Comparison of ENCODE assay signal across 30 cellular contexts in the genomic region with DNA sequence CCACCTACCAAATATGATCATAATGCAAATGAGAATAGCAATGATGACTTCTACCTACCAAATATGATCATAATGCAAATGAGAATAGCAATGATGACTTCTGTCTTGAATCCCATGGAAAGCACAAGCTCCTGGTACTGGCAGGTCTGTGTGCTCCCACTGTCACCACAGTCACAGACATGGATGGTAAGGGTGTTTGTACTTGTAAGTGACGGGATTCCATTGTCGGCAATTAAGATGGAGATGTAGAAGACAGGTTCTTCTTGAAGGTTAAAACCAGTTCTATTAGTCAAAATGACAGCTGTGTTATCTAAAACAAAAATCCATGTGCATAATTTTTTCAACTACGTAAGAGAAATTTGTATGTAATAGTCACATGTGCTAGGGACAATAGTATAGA.
DNase-seq lines count a peak whose midpoint lies in the region; ATAC-seq and TF ChIP-seq lines count a peak whose summit lies in the region.
"Had no signal": no experiment of that assay in that cellular context is flagged by ENCODE, and none has a peak within 500 bp of the region (broad histone marks: within the 10 kb centered on the region; RNA-seq: fewer than 3 reads in every experiment).

No MANE protein-coding gene starts in this region.

- peaks cover 8% of the 10 kb centered on the region for H3K9me3 Mint-ChIP-seq in Calu3 (ENCODE audit: low read depth, unreplicated experiment)
- H3K9me3 Mint-ChIP-seq: CD14-positive monocyte; CD4-positive, alpha-beta T cell had no signal

- TF ChIP-seq CTCF in Calu3 (IDR thresholded peaks at IDR 0.05; ENCODE audit: unreplicated experiment) (no peak), neural cell (IDR thresholded peaks at IDR 0.05; ENCODE audit: poor library complexity, severe bottlenecking) (no peak)

- no peaks in the 10 kb centered on the region for H3K36me3 ChIP-seq in neural cell (ENCODE audit: insufficient read depth, low read length)
- H3K36me3 ChIP-seq: BE2C; BLaER1; BLaER1 treated with 17β-estradiol and CSF1 and Interleukin-3, amounts not matched to agents 10 nM and 100 nM had no signal

- H3K9ac ChIP-seq in neural cell (ENCODE audit: low read length) = no peak overlapping the region
- H3K9ac ChIP-seq: BLaER1; BLaER1 treated with 17β-estradiol and CSF1 and Interleukin-3, amounts not matched to agents 10 nM and 100 nM had no signal

- H3F3A ChIP-seq in neural cell (ENCODE audit: insufficient read depth, low read length, poor library complexity, severe bottlenecking) = no peaks in the 10 kb centered on the region

- peaks cover 52% of the 10 kb centered on the region for H3K4me1 Mint-ChIP-seq in Calu3 (ENCODE audit: low read depth, unreplicated experiment)
- H3K4me1 Mint-ChIP-seq: B cell; CD4-positive, alpha-beta memory T cell; CD4-positive, CD25-positive, alpha-beta regulatory T cell; CD8-positive, alpha-beta memory T cell had no signal

- H3K4me2 ChIP-seq in neural cell (ENCODE audit: low read length) = no peak overlapping the region
- H3K4me2 ChIP-seq: BLaER1; BLaER1 treated with 17β-estradiol and CSF1 and Interleukin-3, amounts not matched to agents 10 nM and 100 nM had no signal

- TF ChIP-seq RAD21 in neural cell (conservative IDR thresholded peaks at IDR 0.05) = no peak

- H3K4me3 ChIP-seq in neural cell (ENCODE audit: low read length) = no peak overlapping the region
- H3K4me3 ChIP-seq: A549; BLaER1; BLaER1 treated with 17β-estradiol and CSF1 and Interleukin-3, amounts not matched to agents 10 nM and 100 nM had no signal

- H4K20me1 ChIP-seq in neural cell (ENCODE audit: insufficient read depth) = no peaks in the 10 kb centered on the region
- H4K20me1 ChIP-seq: BLaER1; BLaER1 treated with 17β-estradiol and CSF1 and Interleukin-3, amounts not matched to agents 10 nM and 100 nM had no signal

- H3K9me2 ChIP-seq in neural cell (ENCODE audit: insufficient read depth, low read length) = no peaks in the 10 kb centered on the region

- H3K4me3 Mint-ChIP-seq in Calu3 (ENCODE audit: low read depth, unreplicated experiment) = no peak overlapping the region
- H3K4me3 Mint-ChIP-seq: B cell; CD14-positive monocyte; CD4-positive, alpha-beta memory T cell; CD4-positive, alpha-beta T cell; CD4-positive, CD25-positive, alpha-beta regulatory T cell; CD8-positive, alpha-beta memory T cell; CD8-positive, alpha-beta T cell had no signal

- H3K36me3 Mint-ChIP-seq in Calu3 (ENCODE audit: insufficient read depth, unreplicated experiment) = peaks cover 7% of the 10 kb centered on the region
- H3K36me3 Mint-ChIP-seq: CD14-positive monocyte; CD4-positive, alpha-beta memory T cell; CD4-positive, CD25-positive, alpha-beta regulatory T cell; CD8-positive, alpha-beta memory T cell; CD8-positive, alpha-beta T cell had no signal

- H3K27ac ChIP-seq in neural cell (ENCODE audit: low read length) = peak overlapping the region; percentile 49
- H3K27ac ChIP-seq: 22Rv1; A549; BLaER1; BLaER1 treated with 17β-estradiol and CSF1 and Interleukin-3, amounts not matched to agents 10 nM and 100 nM; C4-2B had no signal

- H3K27me3 Mint-ChIP-seq in Calu3 (ENCODE audit: unreplicated experiment) = no peaks in the 10 kb centered on the region
- H3K27me3 Mint-ChIP-seq: B cell; CD4-positive, alpha-beta memory T cell; CD4-positive, alpha-beta T cell; CD4-positive, CD25-positive, alpha-beta regulatory T cell; CD8-positive, alpha-beta memory T cell had no signal

- no peaks in the 10 kb centered on the region for H3K79me2 ChIP-seq in neural cell (replicated peaks; ENCODE audit: insufficient read depth, low read length)

- intact Hi-C loops in Calu3 (cut with micrococcal nuclease; ENCODE audit: unreplicated experiment) = no loop called here

- TF ChIP-seq EP300 in neural cell (conservative IDR thresholded peaks at IDR 0.05; ENCODE audit: poor library complexity, severe bottlenecking) = peak; percentile 93

- no TSS peak for BruUV-seq in Calu3 (replicated peaks; lab: Mats Ljungman, UMichigan)

- DNase-seq in Calu3 = no peak
- no peak for DNase-seq in effector CD8-positive, alpha-beta T cell (lab: John Stamatoyannopoulos, UW)
- DNase-seq: 8988T; ACHN; AML-193; BE2C; C1 segment of cervical spinal cord; Caco-2; CD4-positive, alpha-beta memory T cell; CD4-positive, alpha-beta T cell; CD4-positive, CD25-positive, alpha-beta regulatory T cell; CD8-positive, alpha-beta memory T cell; CD8-positive, alpha-beta T cell; COR-L47; DMS 273 treated with DMSO at 0.1 percent for 48 hours; DMS153; DMS53; DMS79; DMS79 treated with DMSO at 0.1 percent for 48 hours; DND-41; EL had no signal

- no peaks in the 10 kb centered on the region for H3K27me3 ChIP-seq in neural cell (ENCODE audit: insufficient read depth, low read depth, low read length)
- H3K27me3 ChIP-seq: BE2C; BLaER1; BLaER1 treated with 17β-estradiol and CSF1 and Interleukin-3, amounts not matched to agents 10 nM and 100 nM had no signal

- CTCF ChIA-PET in Calu3 (lab: Charles Lee) = no interaction called here

- peak overlapping the region; percentile 67 for H3K27ac Mint-ChIP-seq in Calu3 (ENCODE audit: unreplicated experiment)
- H3K27ac Mint-ChIP-seq: B cell; CD14-positive monocyte; CD4-positive, alpha-beta memory T cell; CD4-positive, alpha-beta T cell; CD4-positive, CD25-positive, alpha-beta regulatory T cell; CD8-positive, alpha-beta memory T cell; CD8-positive, alpha-beta T cell had no signal

- no peak overlapping the region for H2AFZ ChIP-seq in neural cell (ENCODE audit: low read depth, low read length)

- no peaks in the 10 kb centered on the region for H3K9me3 ChIP-seq in neural cell (ENCODE audit: low read length)
- H3K9me3 ChIP-seq: A549; BE2C; BLaER1; BLaER1 treated with 17β-estradiol and CSF1 and Interleukin-3, amounts not matched to agents 10 nM and 100 nM; Caco-2 had no signal

- ATAC-seq in HG03469 (IDR thresholded peaks at IDR 0.05; ENCODE audit: unreplicated experiment) = no peak
- ATAC-seq: A549; CD8-positive, alpha-beta T cell had no signal

TF ChIP-seq in neural cell, 6 proteins besides CTCF, POLR2A, EP300 and RAD21:
- TF ChIP-seq POLR2AphosphoS5 (IDR thresholded peaks at IDR 0.05) = peak; percentile 84
- no peak for TF ChIP-seq SMC3 (conservative IDR thresholded peaks at IDR 0.05; ENCODE audit: poor library complexity)
